In the genomic region with DNA sequence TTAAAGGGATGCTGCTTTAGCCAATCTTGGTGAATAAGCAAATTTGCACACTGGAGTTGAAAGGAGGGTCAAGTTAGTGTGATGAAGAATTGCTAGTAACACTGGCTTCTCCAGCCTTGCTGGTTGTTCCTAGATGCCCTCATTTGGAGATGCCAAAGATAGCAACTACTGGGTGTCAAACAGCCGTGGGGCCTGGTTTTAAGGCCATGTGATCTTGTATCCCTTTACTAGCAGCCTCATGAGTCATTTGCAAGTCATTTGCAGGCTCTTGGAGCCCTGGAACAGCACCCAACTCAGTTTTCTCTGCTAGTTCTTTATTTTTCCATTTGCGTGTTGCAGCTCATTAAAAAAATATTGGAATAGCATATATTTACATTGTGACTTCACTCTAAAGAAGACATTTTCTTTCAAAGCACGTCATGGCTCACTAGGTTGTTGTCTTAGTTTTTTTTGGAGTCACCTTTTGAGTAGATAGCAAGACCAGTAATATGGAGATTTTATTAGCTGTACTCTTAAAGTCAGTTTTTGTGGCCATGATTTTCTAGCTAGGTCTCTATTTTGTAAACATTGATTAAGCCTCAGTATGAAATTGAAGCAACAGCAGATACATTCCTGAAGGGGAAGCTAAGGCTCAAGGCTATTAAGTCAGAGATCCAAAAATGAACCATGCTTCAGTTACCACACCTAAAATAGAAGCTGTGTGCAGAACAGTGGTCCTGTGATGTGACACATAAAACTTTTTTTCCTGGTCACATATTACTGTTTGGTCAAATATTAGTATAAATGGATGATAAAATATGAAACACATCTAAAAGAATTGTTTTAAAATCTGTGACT, we compare ENCODE assay signal across 10 cellular contexts. TPM values are rescaled to one million over a fixed set of nuclear protein-coding genes. Genes with fewer than 3 reads are reported as not detected.
A peak's percentile ranks its signal among the peaks of the same experiment; 100 is the strongest.
DNase-seq lines count a peak whose midpoint lies in the region; ATAC-seq and TF ChIP-seq lines count a peak whose summit lies in the region.
"Had no signal": no experiment of that assay in that cellular context is flagged by ENCODE, and none has a peak within 500 bp of the region (broad histone marks: within the 10 kb centered on the region; RNA-seq: fewer than 3 reads in every experiment).

No MANE protein-coding gene starts in this region.

- no peaks in the 10 kb centered on the region for H3K9me3 ChIP-seq in vagina

- no peak for ATAC-seq in HG03521 (IDR thresholded peaks at IDR 0.05; ENCODE audit: unreplicated experiment)

- in situ Hi-C loops in brain microvascular endothelial cell (cut with HindIII; ENCODE audit: low pct_ligation_motif_present, low sequenced_read_pairs) = no loop called here

- no peak overlapping the region for H3K4me3 ChIP-seq in brain microvascular endothelial cell (ENCODE audit: low read depth, low read length)
- H3K4me3 ChIP-seq in vagina = no peak overlapping the region
- H3K4me3 ChIP-seq: dorsolateral prefrontal cortex had no signal

- H3K27ac ChIP-seq in brain microvascular endothelial cell (peak overlapping the region; percentile 88), vagina (peak overlapping the region; percentile 69)
- H3K27ac ChIP-seq: 22Rv1 had no signal

- no peaks in the 10 kb centered on the region for H3K27me3 ChIP-seq in brain microvascular endothelial cell (replicated peaks)
- no peaks in the 10 kb centered on the region for H3K27me3 ChIP-seq in vagina
- H3K27me3 ChIP-seq: dorsolateral prefrontal cortex had no signal

- H3K36me3 ChIP-seq in brain microvascular endothelial cell (replicated peaks) = peaks cover 3% of the 10 kb centered on the region
- H3K36me3 ChIP-seq in vagina = peaks cover 0 to 4% of the 10 kb centered on the region in 2 donors

- H3K4me1 ChIP-seq in vagina = peaks cover 43% of the 10 kb centered on the region

- intact Hi-C loops in vagina (cut with DNase I) = no loop called here

- no peak for TF ChIP-seq CTCF in brain microvascular endothelial cell (IDR thresholded peaks at IDR 0.05; ENCODE audit: low read depth, low read length, missing control alignments)
- no peak for TF ChIP-seq CTCF in vagina (IDR thresholded peaks at IDR 0.05)

- no peak for TF ChIP-seq POLR2A in vagina (IDR thresholded peaks at IDR 0.05)

- DNase-seq in DMS 273 (lab: John Stamatoyannopoulos, UW; ENCODE audit: unreplicated experiment) (peak; percentile 38), DMS 273 treated with DMSO at 0.1 percent for 48 hours (lab: John Stamatoyannopoulos, UW) (no peak), brain microvascular endothelial cell (peak; percentile 95), kidney glomerular epithelial cell (lab: John Stamatoyannopoulos, UW) (peak; percentile 54), vagina (ENCODE audit: extremely low spot score in 2 of 2) (no peak), NCI-H2107 treated with DMSO at 0.1 percent for 48 hours (lab: John Stamatoyannopoulos, UW; ENCODE audit: unreplicated experiment) (no peak)
- DNase-seq in activated naive CD4-positive, alpha-beta T cell treated with Interleukin-2 at 50 U/mL for 16 hours = no peak

RNA-seq across cellular contexts. Expression of a gene that starts 1.3 kb away (rescaled TPM):
- 2.7 TPM for total RNA-seq in vagina

RNA-seq across cellular contexts. Expression of a gene that starts 31.8 kb away (rescaled TPM):
- 70.2 TPM for total RNA-seq in vagina

Comparison
In these comparisons a context has a peak if more than half of its experiments do, and no peak if none do; other contexts are left out.
1. DNase-seq: peak in DMS 273 (single experiment), brain microvascular endothelial cell (single experiment) and kidney glomerular epithelial cell (single experiment); none in DMS 273 treated with DMSO at 0.1 percent for 48 hours (single experiment), vagina (0 of 2), activated naive CD4-positive, alpha-beta T cell treated with Interleukin-2 at 50 U/mL for 16 hours (single experiment) and NCI-H2107 treated with DMSO at 0.1 percent for 48 hours (single experiment).